Comparison of ENCODE assay signal across 1 cellular context in the genomic region with DNA sequence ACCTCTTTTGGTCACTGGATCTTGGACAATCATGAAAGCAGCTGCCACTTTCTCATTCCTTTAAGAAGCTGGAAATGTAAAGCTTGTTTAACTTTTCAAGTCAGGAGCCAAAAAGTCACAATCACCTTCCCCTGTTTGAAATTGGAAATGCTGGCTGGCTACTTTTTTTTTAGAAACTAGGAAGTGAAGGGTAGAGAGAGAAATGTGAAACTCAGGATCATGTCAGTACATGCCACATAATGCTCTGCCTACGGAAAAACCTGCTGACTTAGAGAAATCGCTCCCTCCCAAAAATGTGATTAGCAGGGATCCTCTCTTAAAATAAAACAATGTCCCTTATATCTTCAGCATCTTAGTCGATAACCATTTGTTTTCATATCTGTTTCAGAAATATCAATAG.
TF ChIP-seq lines count a peak whose summit lies in the region.

No MANE protein-coding gene starts in this region.

TF ChIP-seq in GM23338, 12 proteins besides CTCF, POLR2A, EP300 and RAD21 (continued from another document):
- TF ChIP-seq ZNF462 (CRISPR knock-in tag; IDR thresholded peaks at IDR 0.05) = no peak
- no peak for TF ChIP-seq CREB1 (CRISPR knock-in tag; IDR thresholded peaks at IDR 0.05; ENCODE audit: low read depth)
